Comparison of ENCODE assay signal across 1 cellular context in the genomic region with DNA sequence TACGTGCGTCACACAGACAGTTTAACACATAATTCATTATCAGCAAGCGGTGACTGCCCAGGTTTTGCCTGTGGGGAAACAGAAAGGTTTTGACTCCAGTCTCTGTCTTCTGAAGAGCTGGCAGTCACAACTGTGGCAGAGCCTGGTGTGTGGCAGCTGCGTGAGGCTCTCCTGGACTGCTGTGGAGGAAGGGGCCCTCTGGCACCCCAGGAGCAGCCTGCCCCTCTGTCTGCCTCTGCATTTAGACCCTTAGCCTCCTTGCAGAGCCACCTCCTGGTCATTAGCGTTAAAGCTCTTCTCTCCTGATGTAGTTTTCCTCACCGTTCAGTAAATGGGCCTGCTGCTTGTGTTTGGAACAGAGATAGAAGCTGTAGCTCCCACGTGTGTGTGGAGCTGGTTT.
TF ChIP-seq lines count a peak whose summit lies in the region.

No MANE protein-coding gene starts in this region.

TF ChIP-seq in H1, 55 proteins besides CTCF, POLR2A, EP300 and RAD21:
- TF ChIP-seq GABPA (IDR thresholded peaks at IDR 0.05; ENCODE audit: borderline replicate concordance, insufficient read depth, low read length) (peak; percentile 63; the same call in 1 of the 2 replicates), TEAD4 (IDR thresholded peaks at IDR 0.05; ENCODE audit: low read depth, low read length) (no peak), SAP30 (IDR thresholded peaks at IDR 0.05; ENCODE audit: insufficient read depth, insufficient replicate concordance, low read length) (no peak)
